In genomic region chr7:146208484-146208883, GRCh38 we compare ENCODE assay signal across 30 cellular contexts.
"Had no signal": no experiment of that assay in that cellular context is flagged by ENCODE, and none has a peak within 500 bp of the region (broad histone marks: within the 10 kb centered on the region; RNA-seq: fewer than 3 reads in every experiment).

No MANE protein-coding gene starts in this region.

- H3K36me3 ChIP-seq: ascending aorta, Peyer's patch, SJSA1 had no signal

- DNase-seq: activated B cell treated with CpG ODN at 0.5 μM for 24 hours; activated CD4-positive, alpha-beta T cell treated with anti-CD3 and anti-CD28 coated beads for 1 hour; activated CD4-positive, alpha-beta T cell treated with anti-CD3 and anti-CD28 coated beads, Interleukin-2, amount 10 ng/mL, durations not matched to agents 24 days and 14 days; activated CD4-positive, alpha-beta T cell treated with anti-CD3 and anti-CD28 coated beads, Interleukin-2, amount 50 U/mL, for 48 hours; activated CD8-positive, alpha-beta memory T cell treated with anti-CD3 and anti-CD28 coated beads, Interleukin-2, amount 10 ng/mL, durations not matched to agents 7 days and 5 days; activated effector memory CD4-positive, alpha-beta T cell treated with anti-CD3 and anti-CD28 coated beads, Interleukin-2, amount 50 U/mL, for 16 hours; activated naive CD4-positive, alpha-beta T cell treated with Interleukin-2 at 50 U/mL for 16 hours; activated naive CD8-positive, alpha-beta T cell treated with anti-CD3 and anti-CD28 coated beads, Interleukin-2, amount 50 U/mL, for 24 hours; activated T-cell treated with anti-CD3 and anti-CD28 coated beads, Interleukin-2, amount 50 U/mL, for 4 hours; amniotic stem cell; body of pancreas; cortex of kidney; KG1; MV-4-11; NCI-H1092 treated with DMSO at 0.1 percent for 48 hours; NCI-H1436 treated with DMSO at 0.1 percent for 48 hours; NCI-H1930; NCI-H2107; NCI-H2227 treated with DMSO at 0.1 percent for 48 hours; NCI-H510A; NCI-H748 treated with DMSO at 0.1 percent for 48 hours; Peyer's patch; Right ventricle myocardium superior; T-cell; T-helper 2 cell; T1000 had no signal

- H3K4me1 ChIP-seq: ascending aorta, body of pancreas, Peyer's patch, SJSA1 had no signal

- H3K4me3 ChIP-seq: ascending aorta, body of pancreas, Peyer's patch, SJSA1 had no signal

- H3K9me3 ChIP-seq: ascending aorta, body of pancreas, Peyer's patch had no signal

- H3K27me3 ChIP-seq: ascending aorta, body of pancreas, Peyer's patch, SJSA1 had no signal

- H3K27ac ChIP-seq: ascending aorta, body of pancreas, Peyer's patch, RWPE1, SJSA1 had no signal

- ATAC-seq: activated CD8-positive, alpha-beta memory T cell treated with anti-CD3 and anti-CD28 coated beads, Interleukin-2, amount 10 ng/mL, durations not matched to agents 7 days and 5 days; activated naive CD4-positive, alpha-beta T cell treated with anti-CD3 and anti-CD28 coated beads, Interleukin-2, amount 50 U/mL, for 72 hours; activated naive CD8-positive, alpha-beta T cell treated with anti-CD3 and anti-CD28 coated beads, Interleukin-2, amount 50 U/mL, for 24 hours; activated T-cell treated with anti-CD3 and anti-CD28 coated beads, Interleukin-2, amount 50 U/mL, for 4 hours; body of pancreas; T-cell had no signal
